ENCODE assay signal across 8 cellular contexts in the genomic region with DNA sequence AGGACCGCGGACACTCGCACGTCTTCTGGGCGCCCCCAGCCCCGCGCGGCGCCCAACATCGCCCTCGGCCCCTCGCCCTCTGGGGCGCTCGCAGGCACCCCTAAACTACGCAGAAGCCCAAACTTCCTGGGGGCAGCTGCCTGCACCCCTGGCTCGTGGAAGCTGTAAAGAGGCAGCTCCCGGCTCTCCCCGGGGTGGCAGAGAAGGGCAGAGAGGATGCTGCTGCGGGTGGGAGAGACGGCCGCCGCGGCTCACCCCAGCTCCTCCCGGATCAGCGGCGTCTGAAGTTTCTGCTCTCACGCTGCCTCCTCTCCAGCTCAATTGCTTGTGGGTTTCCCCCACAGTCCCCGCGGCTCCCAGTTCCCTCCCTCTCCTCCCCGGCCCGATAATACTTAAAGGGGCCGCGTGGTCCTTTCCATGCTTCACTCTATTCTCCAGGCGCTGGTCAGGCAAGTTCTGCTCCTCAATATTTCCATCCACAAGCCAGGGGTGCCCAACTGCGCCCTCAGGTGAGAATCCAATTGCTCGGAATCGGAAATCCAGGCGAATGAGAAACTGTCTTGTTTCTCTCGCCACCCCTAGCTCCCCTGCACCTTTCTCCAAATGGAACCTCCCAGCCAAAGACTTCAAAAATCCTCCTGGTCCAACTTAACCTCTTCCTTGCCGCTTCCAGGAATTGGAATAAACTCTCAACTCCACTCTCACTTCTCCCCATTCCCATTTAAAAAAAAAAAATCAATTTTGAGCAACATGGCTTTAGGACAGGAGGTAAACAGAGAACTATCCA.
DNase-seq lines count a peak whose midpoint lies in the region; ATAC-seq and TF ChIP-seq lines count a peak whose summit lies in the region.

No MANE protein-coding gene starts in this region.

- DNase-seq in GM06990 (ENCODE audit: extremely low read depth, insufficient read length) (peak; percentile 13), NCI-H526 (lab: John Stamatoyannopoulos, UW) (peak; percentile 46 to 71), ascending aorta (ENCODE audit: low spot score in 2 of 2) (peak; percentile 18 to 85), left ventricle myocardium inferior (peak; percentile 77), AML-193 (lab: John Stamatoyannopoulos, UW) (no peak)

- H3K4me2 ChIP-seq in parathyroid adenoma (ENCODE audit: low read length): peak overlapping the region; percentile 78

- peak overlapping the region; percentile 73 for H2AFZ ChIP-seq in parathyroid adenoma

- H3K9me3 ChIP-seq in ascending aorta: no peaks in the 10 kb centered on the region
- no peaks in the 10 kb centered on the region for H3K9me3 ChIP-seq in left ventricle myocardium inferior (replicated peaks)
- H3K9me3 ChIP-seq in parathyroid adenoma (ENCODE audit: control insufficient read depth, low read length): no peaks in the 10 kb centered on the region

- H3K36me3 ChIP-seq in GM06990 (ENCODE audit: control insufficient read depth, insufficient read depth, low read length) (no peaks in the 10 kb centered on the region), ascending aorta (no peaks in the 10 kb centered on the region), left ventricle myocardium inferior (no peaks in the 10 kb centered on the region), parathyroid adenoma (ENCODE audit: control insufficient read depth, insufficient read depth, low read length) (no peaks in the 10 kb centered on the region)

- intact Hi-C loops in ascending aorta (cut with DNase I) (no loop called here), left ventricle myocardium inferior (cut with micrococcal nuclease) (no loop called here)

- ATAC-seq in HG03039 (IDR thresholded peaks at IDR 0.05; ENCODE audit: unreplicated experiment) (peak; percentile 57), HG03108 (IDR thresholded peaks at IDR 0.05; ENCODE audit: unreplicated experiment) (no peak)

- H3K4me3 ChIP-seq in GM06990 (replicated peaks; ENCODE audit: low read depth, low read length) (peak overlapping the region; percentile 78), ascending aorta (peak overlapping the region; percentile 76 to 81), left ventricle myocardium inferior (peak overlapping the region; percentile 87), parathyroid adenoma (ENCODE audit: low read depth, low read length) (peak overlapping the region; percentile 61)

- H3K4me1 ChIP-seq in ascending aorta (peaks cover 0 to 9% of the 10 kb centered on the region in 2 donors), left ventricle myocardium inferior (peaks cover 29% of the 10 kb centered on the region), parathyroid adenoma (peaks cover 4% of the 10 kb centered on the region)

- TF ChIP-seq CTCF in GM06990 (IDR thresholded peaks at IDR 0.05; ENCODE audit: insufficient read depth, low read length, poor library complexity, severe bottlenecking): no peak
- TF ChIP-seq CTCF in ascending aorta (IDR thresholded peaks at IDR 0.05): no peak
- no peak for TF ChIP-seq CTCF in left ventricle myocardium inferior (IDR thresholded peaks at IDR 0.05; ENCODE audit: borderline replicate concordance)
- TF ChIP-seq CTCF in parathyroid adenoma (IDR thresholded peaks at IDR 0.05): no peak

- no peaks in the 10 kb centered on the region for H3K79me2 ChIP-seq in parathyroid adenoma

- H3K9ac ChIP-seq in parathyroid adenoma: no peak overlapping the region

- H3K27ac ChIP-seq in ascending aorta: peak overlapping the region; percentile 80 to 87
- H3K27ac ChIP-seq in left ventricle myocardium inferior (replicated peaks): peak overlapping the region; percentile 90
- peak overlapping the region; percentile 89 for H3K27ac ChIP-seq in parathyroid adenoma

- H3K27me3 ChIP-seq in GM06990 (replicated peaks; ENCODE audit: control insufficient read depth, insufficient read depth, low read length) (no peaks in the 10 kb centered on the region), ascending aorta (no peaks in the 10 kb centered on the region), left ventricle myocardium inferior (ENCODE audit: low read depth) (peaks cover 54% of the 10 kb centered on the region), parathyroid adenoma (ENCODE audit: control insufficient read depth, insufficient read depth, low read length) (no peaks in the 10 kb centered on the region)

Comparison
In these comparisons a context has a peak if more than half of its experiments do, and no peak if none do; other contexts are left out.
1. DNase-seq: peak in GM06990 (single experiment), NCI-H526 (2 of 2), ascending aorta (2 of 2) and left ventricle myocardium inferior (single experiment); none in AML-193 (0 of 2).
2. Peak in every context shown above with its lines, with median percentiles within 50 percentile points of each other: H3K4me3 ChIP-seq and H3K27ac ChIP-seq.